ENCODE assay signal across 14 cellular contexts in the genomic region with DNA sequence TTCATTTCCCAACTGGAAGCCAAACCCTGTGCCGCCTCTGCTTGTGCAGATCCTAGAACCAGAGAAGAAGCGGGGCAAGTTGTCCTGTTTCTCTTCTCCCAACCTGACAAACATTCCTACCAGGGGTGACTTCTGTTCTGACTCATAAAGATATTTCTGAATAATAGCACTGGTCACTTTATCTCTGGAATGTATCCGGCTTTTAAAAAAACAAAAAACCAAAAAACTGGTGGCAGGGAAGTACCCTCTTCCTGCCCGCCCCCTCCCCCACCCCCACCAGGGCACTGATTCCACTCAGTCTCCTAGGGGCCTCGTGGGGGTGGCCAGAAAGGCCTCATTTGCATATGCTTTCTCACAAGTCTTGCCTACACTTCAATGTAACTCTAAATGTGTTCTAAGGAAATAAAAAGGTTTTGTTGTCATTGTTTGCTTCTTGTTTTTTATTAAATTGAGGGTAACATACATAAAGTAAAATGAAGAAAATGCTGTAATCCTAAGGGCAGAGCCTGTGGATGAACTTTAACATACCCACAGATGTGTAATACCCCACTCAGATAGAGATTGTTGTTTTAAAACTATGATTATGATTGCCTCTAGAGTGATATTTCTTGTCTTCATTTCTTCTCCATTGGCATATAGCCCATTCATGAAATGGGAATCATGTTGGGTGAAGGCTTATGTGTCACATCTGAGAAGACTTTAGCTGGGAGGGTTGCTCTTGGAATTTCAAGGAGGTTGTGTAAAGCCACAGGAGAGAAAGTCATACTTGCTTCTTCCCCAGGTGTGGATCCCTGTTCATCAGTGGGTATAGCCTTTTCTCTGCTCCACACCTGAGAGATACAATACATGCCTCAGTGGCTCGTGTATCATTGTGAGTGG. TPM values are rescaled to one million over a fixed set of nuclear protein-coding genes. Genes with fewer than 3 reads are reported as not detected.
A peak's percentile ranks its signal among the peaks of the same experiment; 100 is the strongest.
DNase-seq lines count a peak whose midpoint lies in the region; ATAC-seq, FAIRE-seq and TF ChIP-seq lines count a peak whose summit lies in the region.
"Had no signal": no experiment of that assay in that cellular context is flagged by ENCODE, and none has a peak within 500 bp of the region (broad histone marks: within the 10 kb centered on the region; RNA-seq: fewer than 3 reads in every experiment).

No MANE protein-coding gene starts in this region.

- POLR2A ChIA-PET in activated CD8-positive, alpha-beta T cell treated with anti-CD3 and anti-CD28 coated beads for 36 hours (lab: Charles Lee), result interaction anchor here (1.1 kb wide), 1 partner anchor 9 kb away, joined by 3 read pairs; no protein-coding TSS in a partner anchor
- POLR2A ChIA-PET in activated CD8-positive, alpha-beta T cell treated with anti-CD3 and anti-CD28 coated beads, Interleukin-2, amount 10 ng/mL, durations not matched to agents 7 days and 5 days (lab: Charles Lee), result no interaction called here
- POLR2A ChIA-PET in SK-N-SH (lab: Yijun Ruan, JAX) (no interaction called here), endothelial cell of umbilical vein (lab: Charles Lee) (no interaction called here)

- H3K4me3 Mint-ChIP-seq in activated CD8-positive, alpha-beta T cell treated with anti-CD3 and anti-CD28 coated beads for 36 hours, result no peak overlapping the region
- H3K4me3 Mint-ChIP-seq in activated CD8-positive, alpha-beta T cell treated with anti-CD3 and anti-CD28 coated beads, Interleukin-2, amount 10 ng/mL, durations not matched to agents 7 days and 5 days, result no peak overlapping the region
- no peak overlapping the region for H3K4me3 Mint-ChIP-seq in stimulated activated effector memory CD8-positive, alpha-beta T cell treated with anti-CD3 and anti-CD28 coated beads, Interleukin-12 subunit alpha, Interleukin-12 subunit beta, amount 100 ng/mL, for 72 hours
- H3K4me3 Mint-ChIP-seq in nephron progenitor cell, result no peak overlapping the region
- H3K4me3 Mint-ChIP-seq: activated CD4-positive, alpha-beta T cell treated with anti-CD3 and anti-CD28 coated beads, Interleukin-2, amount 10 ng/mL, durations not matched to agents 7 days and 5 days; T-helper 1 cell treated with Interleukin-12 subunit alpha and Interleukin-12 subunit beta and Interleukin-4 antibody, amounts not matched to agents 30 μg/mL and 1 μg/mL, for 36 hours had no signal

- no peaks in the 10 kb centered on the region for H3K9me3 Mint-ChIP-seq in activated CD8-positive, alpha-beta T cell treated with anti-CD3 and anti-CD28 coated beads for 36 hours
- H3K9me3 Mint-ChIP-seq in activated CD8-positive, alpha-beta T cell treated with anti-CD3 and anti-CD28 coated beads, Interleukin-2, amount 10 ng/mL, durations not matched to agents 7 days and 5 days (ENCODE audit: insufficient read depth), result no peaks in the 10 kb centered on the region
- no peaks in the 10 kb centered on the region for H3K9me3 Mint-ChIP-seq in stimulated activated effector memory CD8-positive, alpha-beta T cell treated with anti-CD3 and anti-CD28 coated beads, Interleukin-12 subunit alpha, Interleukin-12 subunit beta, amount 100 ng/mL, for 72 hours
- no peaks in the 10 kb centered on the region for H3K9me3 Mint-ChIP-seq in nephron progenitor cell
- H3K9me3 Mint-ChIP-seq: activated CD4-positive, alpha-beta T cell treated with anti-CD3 and anti-CD28 coated beads, Interleukin-2, amount 10 ng/mL, durations not matched to agents 7 days and 5 days; T-helper 1 cell treated with Interleukin-12 subunit alpha and Interleukin-12 subunit beta and Interleukin-4 antibody, amounts not matched to agents 30 μg/mL and 1 μg/mL, for 36 hours had no signal

- H3K36me3 ChIP-seq in SK-N-SH (replicated peaks in 1 of 2; ENCODE audit: control insufficient read depth in 1 of 2, insufficient read depth in 2 of 2, low read length in 1 of 2) (no peaks in the 10 kb centered on the region), endothelial cell of umbilical vein (ENCODE audit: control insufficient read depth in 2 of 2, extremely low read depth in 1 of 2, insufficient read depth in 2 of 2, low read length in 2 of 2) (no peaks in the 10 kb centered on the region)
- H3K36me3 ChIP-seq: suprapubic skin had no signal

- peaks cover 1% of the 10 kb centered on the region for H3K27me3 Mint-ChIP-seq in activated CD8-positive, alpha-beta T cell treated with anti-CD3 and anti-CD28 coated beads for 36 hours
- peaks cover 2% of the 10 kb centered on the region for H3K27me3 Mint-ChIP-seq in activated CD8-positive, alpha-beta T cell treated with anti-CD3 and anti-CD28 coated beads, Interleukin-2, amount 10 ng/mL, durations not matched to agents 7 days and 5 days (ENCODE audit: low read depth)
- peaks cover 7% of the 10 kb centered on the region for H3K27me3 Mint-ChIP-seq in nephron progenitor cell (ENCODE audit: low read depth, poor library complexity)
- H3K27me3 Mint-ChIP-seq: activated CD4-positive, alpha-beta T cell treated with anti-CD3 and anti-CD28 coated beads, Interleukin-2, amount 10 ng/mL, durations not matched to agents 7 days and 5 days had no signal

- no peak for ATAC-seq in activated CD8-positive, alpha-beta T cell treated with anti-CD3 and anti-CD28 coated beads for 36 hours
- no peak for ATAC-seq in activated CD8-positive, alpha-beta T cell treated with anti-CD3 and anti-CD28 coated beads, Interleukin-2, amount 10 ng/mL, durations not matched to agents 7 days and 5 days
- no peak for ATAC-seq in stimulated activated effector memory CD8-positive, alpha-beta T cell treated with anti-CD3 and anti-CD28 coated beads, Interleukin-12 subunit alpha, Interleukin-12 subunit beta, amount 100 ng/mL, for 72 hours
- no peak for ATAC-seq in HG02970 (IDR thresholded peaks at IDR 0.05; ENCODE audit: low FRiP score, unreplicated experiment)
- no peak for ATAC-seq in GM21576 (IDR thresholded peaks at IDR 0.05; ENCODE audit: unreplicated experiment)

- TF ChIP-seq CTCF in activated CD8-positive, alpha-beta T cell treated with anti-CD3 and anti-CD28 coated beads for 36 hours (IDR thresholded peaks at IDR 0.05), result no peak
- TF ChIP-seq CTCF in SK-N-SH (IDR thresholded peaks at IDR 0.05), result no peak
- TF ChIP-seq CTCF in endothelial cell of umbilical vein (IDR thresholded peaks at IDR 0.05; ENCODE audit: extremely low read depth in 1 of 2, insufficient read depth in 1 of 2, low read depth in 1 of 2, low read length in 2 of 2), result no peak
- TF ChIP-seq CTCF in nephron progenitor cell (IDR thresholded peaks at IDR 0.05), result no peak

- 50% methylated on average over 6 of the region's 6 CpGs for whole genome bisulfite sequencing in SK-N-SH (ENCODE audit: low lambda C conversion rate)

- no peak overlapping the region for H2AFZ ChIP-seq in SK-N-SH (ENCODE audit: low read depth)
- peak overlapping the region; percentile 70 for H2AFZ ChIP-seq in endothelial cell of umbilical vein (ENCODE audit: low read depth, low read length)

- H3K9me1 ChIP-seq in endothelial cell of umbilical vein (replicated peaks; ENCODE audit: control insufficient read depth, extremely low read depth, insufficient read depth, low read length), result no peaks in the 10 kb centered on the region

- H3K27ac Mint-ChIP-seq in activated CD8-positive, alpha-beta T cell treated with anti-CD3 and anti-CD28 coated beads for 36 hours, result peak overlapping the region; percentile 60
- no peak overlapping the region for H3K27ac Mint-ChIP-seq in activated CD8-positive, alpha-beta T cell treated with anti-CD3 and anti-CD28 coated beads, Interleukin-2, amount 10 ng/mL, durations not matched to agents 7 days and 5 days
- peak overlapping the region; percentile 60 for H3K27ac Mint-ChIP-seq in stimulated activated effector memory CD8-positive, alpha-beta T cell treated with anti-CD3 and anti-CD28 coated beads, Interleukin-12 subunit alpha, Interleukin-12 subunit beta, amount 100 ng/mL, for 72 hours
- H3K27ac Mint-ChIP-seq in nephron progenitor cell, result no peak overlapping the region
- H3K27ac Mint-ChIP-seq: activated CD4-positive, alpha-beta T cell treated with anti-CD3 and anti-CD28 coated beads, Interleukin-2, amount 10 ng/mL, durations not matched to agents 7 days and 5 days; T-helper 1 cell treated with Interleukin-12 subunit alpha and Interleukin-12 subunit beta and Interleukin-4 antibody, amounts not matched to agents 30 μg/mL and 1 μg/mL, for 36 hours had no signal

- no peak for TF ChIP-seq RAD21 in SK-N-SH (IDR thresholded peaks at IDR 0.05; ENCODE audit: low read length)

- H3K36me3 Mint-ChIP-seq in activated CD8-positive, alpha-beta T cell treated with anti-CD3 and anti-CD28 coated beads for 36 hours (ENCODE audit: low read depth), result no peaks in the 10 kb centered on the region
- no peaks in the 10 kb centered on the region for H3K36me3 Mint-ChIP-seq in activated CD8-positive, alpha-beta T cell treated with anti-CD3 and anti-CD28 coated beads, Interleukin-2, amount 10 ng/mL, durations not matched to agents 7 days and 5 days (ENCODE audit: low read depth)
- H3K36me3 Mint-ChIP-seq in stimulated activated effector memory CD8-positive, alpha-beta T cell treated with anti-CD3 and anti-CD28 coated beads, Interleukin-12 subunit alpha, Interleukin-12 subunit beta, amount 100 ng/mL, for 72 hours, result no peaks in the 10 kb centered on the region
- no peaks in the 10 kb centered on the region for H3K36me3 Mint-ChIP-seq in nephron progenitor cell (ENCODE audit: low read depth)

- H3K4me1 Mint-ChIP-seq in activated CD8-positive, alpha-beta T cell treated with anti-CD3 and anti-CD28 coated beads for 36 hours (ENCODE audit: low read depth), result peaks cover 28% of the 10 kb centered on the region
- peaks cover 32% of the 10 kb centered on the region for H3K4me1 Mint-ChIP-seq in activated CD8-positive, alpha-beta T cell treated with anti-CD3 and anti-CD28 coated beads, Interleukin-2, amount 10 ng/mL, durations not matched to agents 7 days and 5 days (ENCODE audit: low read depth)
- peaks cover 48% of the 10 kb centered on the region for H3K4me1 Mint-ChIP-seq in stimulated activated effector memory CD8-positive, alpha-beta T cell treated with anti-CD3 and anti-CD28 coated beads, Interleukin-12 subunit alpha, Interleukin-12 subunit beta, amount 100 ng/mL, for 72 hours
- H3K4me1 Mint-ChIP-seq in nephron progenitor cell, result peaks cover 31% of the 10 kb centered on the region

- H3K4me3 ChIP-seq in SK-N-SH (ENCODE audit: low read depth in 2 of 2, low read length in 1 of 2) (no peak overlapping the region), endothelial cell of umbilical vein (replicated peaks in 1 of 3; ENCODE audit: insufficient read depth in 1 of 3, low read depth in 1 of 3, low read length in 3 of 3) (no peak overlapping the region)
- H3K4me3 ChIP-seq: lung, skin epidermis, suprapubic skin had no signal

- FAIRE-seq in endothelial cell of umbilical vein (lab: Jason Lieb, UNC), result peak; percentile 94

- peak in 1 of 2 experiments; percentile 77; a peak in 2 of 4 replicates for TF ChIP-seq EP300 in SK-N-SH (IDR thresholded peaks at IDR 0.05; ENCODE audit: borderline replicate concordance in 1 of 2, low read depth in 1 of 2, low read length in 1 of 2)

- peak; percentile 43 for DNase-seq in activated CD8-positive, alpha-beta T cell treated with anti-CD3 and anti-CD28 coated beads for 36 hours
- no peak for DNase-seq in activated CD8-positive, alpha-beta T cell treated with anti-CD3 and anti-CD28 coated beads, Interleukin-2, amount 10 ng/mL, durations not matched to agents 7 days and 5 days
- DNase-seq in SK-N-SH (no peak), endothelial cell of umbilical vein (ENCODE audit: low read depth, low spot score) (peak; percentile 61), nephron progenitor cell (no peak)
- no peak for DNase-seq in stimulated activated effector memory CD8-positive, alpha-beta T cell treated with anti-CD3 and anti-CD28 coated beads, Interleukin-12 subunit alpha, Interleukin-12 subunit beta, amount 100 ng/mL, for 72 hours (ENCODE audit: low spot score in 2 of 2)
- DNase-seq: activated CD4-positive, alpha-beta T cell treated with anti-CD3 and anti-CD28 coated beads, Interleukin-2, amount 10 ng/mL, durations not matched to agents 7 days and 5 days; activated naive CD4-positive, alpha-beta T cell treated with anti-CD3 and anti-CD28 coated beads, Interleukin-2, amount 50 U/mL, for 16 hours had no signal

- H3K27me3 ChIP-seq in SK-N-SH (ENCODE audit: insufficient read depth), result no peaks in the 10 kb centered on the region
- no peaks in the 10 kb centered on the region for H3K27me3 ChIP-seq in endothelial cell of umbilical vein (ENCODE audit: control insufficient read depth in 2 of 2, insufficient read depth in 2 of 2, low read length in 2 of 2)
- H3K27me3 ChIP-seq: suprapubic skin had no signal

- no peak for TF ChIP-seq POLR2A in endothelial cell of umbilical vein (IDR thresholded peaks at IDR 0.05; ENCODE audit: low read depth, low read length)

- peaks cover 19% of the 10 kb centered on the region for H3F3A ChIP-seq in SK-N-SH (replicated peaks; ENCODE audit: insufficient read depth)

- intact Hi-C loops in activated CD8-positive, alpha-beta T cell treated with anti-CD3 and anti-CD28 coated beads for 36 hours (cut with micrococcal nuclease), result no loop called here
- intact Hi-C loops in endothelial cell of umbilical vein (cut with micrococcal nuclease), result loop anchor here (1.0 kb wide), 2 partner anchors 28 to 409 kb away; no protein-coding TSS in a partner anchor

- H3K79me2 ChIP-seq in SK-N-SH (ENCODE audit: insufficient read depth), result no peaks in the 10 kb centered on the region
- H3K79me2 ChIP-seq in endothelial cell of umbilical vein (ENCODE audit: control insufficient read depth, insufficient read depth, low read length), result no peaks in the 10 kb centered on the region

- H3K9ac ChIP-seq in SK-N-SH, result no peak overlapping the region
- H3K9ac ChIP-seq in endothelial cell of umbilical vein (replicated peaks; ENCODE audit: extremely low read depth, insufficient read depth, low read length), result peak overlapping the region; percentile 35

- no peaks in the 10 kb centered on the region for H3K9me2 ChIP-seq in SK-N-SH

- CTCF ChIA-PET in activated CD8-positive, alpha-beta T cell treated with anti-CD3 and anti-CD28 coated beads for 36 hours (lab: Charles Lee), result no interaction called here
- CTCF ChIA-PET in activated CD8-positive, alpha-beta T cell treated with anti-CD3 and anti-CD28 coated beads, Interleukin-2, amount 10 ng/mL, durations not matched to agents 7 days and 5 days (lab: Charles Lee), result no interaction called here
- CTCF ChIA-PET in SK-N-SH (lab: Yijun Ruan, JAX) (interaction anchor here (1.8 kb wide), 1 partner anchor 18 kb away, joined by 4 read pairs; no protein-coding TSS in a partner anchor), endothelial cell of umbilical vein (lab: Charles Lee) (no interaction called here)

- dilution Hi-C loops in endothelial cell of umbilical vein (cut with MboI; ENCODE audit: extremely low pct_ligation_motif_present, low sequenced_read_pairs), result no loop called here

- H3K27ac ChIP-seq in SK-N-SH (ENCODE audit: low read depth in 2 of 2, low read length in 1 of 2) (peak overlapping the region in 1 of 2 experiments; percentile 27; a peak in 1 of 4 replicates), endothelial cell of umbilical vein (ENCODE audit: insufficient read depth, low read depth, low read length) (peak overlapping the region; percentile 81)
- H3K27ac ChIP-seq: skin epidermis, suprapubic skin had no signal

- no peaks in the 10 kb centered on the region for H4K20me1 ChIP-seq in SK-N-SH (ENCODE audit: insufficient read depth)
- no peaks in the 10 kb centered on the region for H4K20me1 ChIP-seq in endothelial cell of umbilical vein (replicated peaks; ENCODE audit: control insufficient read depth, extremely low read depth, insufficient read depth, low read length)

- H3K4me1 ChIP-seq in SK-N-SH (ENCODE audit: control insufficient read depth in 1 of 2, insufficient read depth in 2 of 2, low read depth in 1 of 2, low read length in 1 of 2), result peaks cover 22 to 24% of the 10 kb centered on the region in 2 experiments; a peak in 3 of 4 replicates
- H3K4me1 ChIP-seq in endothelial cell of umbilical vein (ENCODE audit: control insufficient read depth, extremely low read depth, insufficient read depth, low read length), result peaks cover 42% of the 10 kb centered on the region

- H3K9me3 ChIP-seq in SK-N-SH (no peaks in the 10 kb centered on the region), endothelial cell of umbilical vein (replicated peaks; ENCODE audit: control insufficient read depth, insufficient read depth, low read length) (no peaks in the 10 kb centered on the region)
- H3K9me3 ChIP-seq: suprapubic skin had no signal

- peak overlapping the region; percentile 33; the same call in 1 of the 2 replicates for H3K4me2 ChIP-seq in SK-N-SH
- peak overlapping the region; percentile 63 for H3K4me2 ChIP-seq in endothelial cell of umbilical vein (ENCODE audit: insufficient read depth, low read length)

- no TSS peak for BruUV-seq in endothelial cell of umbilical vein (replicated peaks; lab: Mats Ljungman, UMichigan)

RNA-seq across cellular contexts. Expression of gene FOSL2, which starts 5.3 kb away (rescaled TPM):
- 100 to 1,000 TPM; 114 to 119 TPM for total RNA-seq in activated CD8-positive, alpha-beta T cell treated with anti-CD3 and anti-CD28 coated beads for 36 hours
- total RNA-seq in activated CD8-positive, alpha-beta T cell treated with anti-CD3 and anti-CD28 coated beads, Interleukin-2, amount 10 ng/mL, durations not matched to agents 7 days and 5 days, result 10 to 100 TPM; 37.3 to 40.9 TPM
- 30.1 and 41.7 TPM in 2 replicates for polyA plus RNA-seq in SK-N-SH (2012; rRNA removed)
- polyA plus RNA-seq in SK-N-SH (2012; cell fraction: cytosol; rRNA removed), result 20.1 and 23.0 TPM in 2 replicates
- 50.5 and 72.9 TPM in 2 replicates for polyA plus RNA-seq in SK-N-SH (2012; cell fraction: nucleus; rRNA removed)
- total RNA-seq in endothelial cell of umbilical vein, result 83.7 and 85.3 TPM in 2 replicates
- 43.9 and 45.2 TPM in 2 replicates for polyA plus RNA-seq in endothelial cell of umbilical vein
- polyA plus RNA-seq in endothelial cell of umbilical vein (2011; cell fraction: cytosol; rRNA removed), result 36.0 and 46.5 TPM in 2 replicates
- polyA plus RNA-seq in endothelial cell of umbilical vein (2011; cell fraction: nucleus; rRNA removed), result 94.5 and 112 TPM in 2 replicates
- 45.7 and 56.4 TPM in 2 replicates for polyA plus RNA-seq in endothelial cell of umbilical vein (2012)
- polyA minus RNA-seq in endothelial cell of umbilical vein, result 94.9 and 98.0 TPM in 2 replicates
- polyA minus RNA-seq in endothelial cell of umbilical vein (2011; cell fraction: cytosol; rRNA and poly(A)+ RNA removed), result 59.2 TPM
- polyA minus RNA-seq in endothelial cell of umbilical vein (2011; cell fraction: nucleus; rRNA and poly(A)+ RNA removed), result 84.0 and 105 TPM in 2 replicates

Comparison
In these comparisons a context has a peak if more than half of its experiments do, and no peak if none do; other contexts are left out.
1. DNase-seq: peak in activated CD8-positive, alpha-beta T cell treated with anti-CD3 and anti-CD28 coated beads for 36 hours (single experiment) and endothelial cell of umbilical vein (single experiment); none in activated CD8-positive, alpha-beta T cell treated with anti-CD3 and anti-CD28 coated beads, Interleukin-2, amount 10 ng/mL, durations not matched to agents 7 days and 5 days (single experiment), SK-N-SH (single experiment), stimulated activated effector memory CD8-positive, alpha-beta T cell treated with anti-CD3 and anti-CD28 coated beads, Interleukin-12 subunit alpha, Interleukin-12 subunit beta, amount 100 ng/mL, for 72 hours (0 of 2) and nephron progenitor cell (single experiment).
2. H3K27ac Mint-ChIP-seq: peak in activated CD8-positive, alpha-beta T cell treated with anti-CD3 and anti-CD28 coated beads for 36 hours (single experiment) and stimulated activated effector memory CD8-positive, alpha-beta T cell treated with anti-CD3 and anti-CD28 coated beads, Interleukin-12 subunit alpha, Interleukin-12 subunit beta, amount 100 ng/mL, for 72 hours (single experiment); none in activated CD8-positive, alpha-beta T cell treated with anti-CD3 and anti-CD28 coated beads, Interleukin-2, amount 10 ng/mL, durations not matched to agents 7 days and 5 days (single experiment) and nephron progenitor cell (single experiment).